Comparison of ENCODE assay signal across 1 cellular context in the genomic region with DNA sequence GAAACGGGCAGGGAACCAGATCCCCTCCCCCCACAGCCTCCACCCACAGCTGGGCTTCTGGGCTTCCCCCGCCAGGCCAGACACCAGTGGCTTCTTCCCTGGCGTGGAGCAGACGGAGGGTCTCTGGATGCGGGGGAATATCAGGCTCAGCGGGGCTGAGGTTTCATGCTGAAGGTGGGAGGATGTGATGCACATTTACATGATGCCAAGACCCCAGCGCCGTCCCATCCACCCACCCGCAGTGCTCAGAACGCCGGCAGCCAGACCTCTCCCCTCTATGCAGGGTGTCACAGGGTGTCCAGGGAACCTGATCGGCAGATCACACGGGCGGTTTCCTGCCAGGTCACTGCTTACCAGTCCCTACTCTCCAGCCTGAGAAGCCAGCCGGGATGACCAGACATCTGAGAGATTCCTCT.
A peak's percentile ranks its signal among the peaks of the same experiment; 100 is the strongest.
TF ChIP-seq lines count a peak whose summit lies in the region.

No MANE protein-coding gene starts in this region.

TF ChIP-seq in HepG2, 621 proteins besides CTCF, POLR2A, EP300 and RAD21:
- TF ChIP-seq, protein P1, sequence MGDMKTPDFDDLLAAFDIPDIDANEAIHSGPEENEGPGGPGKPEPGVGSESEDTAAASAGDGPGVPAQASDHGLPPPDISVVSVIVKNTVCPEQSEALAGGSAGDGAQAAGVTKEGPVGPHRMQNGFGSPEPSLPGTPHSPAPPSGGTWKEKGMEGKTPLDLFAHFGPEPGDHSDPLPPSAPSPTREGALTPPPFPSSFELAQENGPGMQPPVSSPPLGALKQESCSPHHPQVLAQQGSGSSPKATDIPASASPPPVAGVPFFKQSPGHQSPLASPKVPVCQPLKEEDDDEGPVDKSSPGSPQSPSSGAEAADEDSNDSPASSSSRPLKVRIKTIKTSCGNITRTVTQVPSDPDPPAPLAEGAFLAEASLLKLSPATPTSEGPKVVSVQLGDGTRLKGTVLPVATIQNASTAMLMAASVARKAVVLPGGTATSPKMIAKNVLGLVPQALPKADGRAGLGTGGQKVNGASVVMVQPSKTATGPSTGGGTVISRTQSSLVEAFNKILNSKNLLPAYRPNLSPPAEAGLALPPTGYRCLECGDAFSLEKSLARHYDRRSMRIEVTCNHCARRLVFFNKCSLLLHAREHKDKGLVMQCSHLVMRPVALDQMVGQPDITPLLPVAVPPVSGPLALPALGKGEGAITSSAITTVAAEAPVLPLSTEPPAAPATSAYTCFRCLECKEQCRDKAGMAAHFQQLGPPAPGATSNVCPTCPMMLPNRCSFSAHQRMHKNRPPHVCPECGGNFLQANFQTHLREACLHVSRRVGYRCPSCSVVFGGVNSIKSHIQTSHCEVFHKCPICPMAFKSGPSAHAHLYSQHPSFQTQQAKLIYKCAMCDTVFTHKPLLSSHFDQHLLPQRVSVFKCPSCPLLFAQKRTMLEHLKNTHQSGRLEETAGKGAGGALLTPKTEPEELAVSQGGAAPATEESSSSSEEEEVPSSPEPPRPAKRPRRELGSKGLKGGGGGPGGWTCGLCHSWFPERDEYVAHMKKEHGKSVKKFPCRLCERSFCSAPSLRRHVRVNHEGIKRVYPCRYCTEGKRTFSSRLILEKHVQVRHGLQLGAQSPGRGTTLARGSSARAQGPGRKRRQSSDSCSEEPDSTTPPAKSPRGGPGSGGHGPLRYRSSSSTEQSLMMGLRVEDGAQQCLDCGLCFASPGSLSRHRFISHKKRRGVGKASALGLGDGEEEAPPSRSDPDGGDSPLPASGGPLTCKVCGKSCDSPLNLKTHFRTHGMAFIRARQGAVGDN (CRISPR knock-in tag; IDR thresholded peaks at IDR 0.05) = peak; percentile 16; the same call in 1 of the 2 replicates
- no peak for TF ChIP-seq ERF (CRISPR knock-in tag; IDR thresholded peaks at IDR 0.05)
- peak; percentile 91 for TF ChIP-seq RFX5 (IDR thresholded peaks at IDR 0.05; ENCODE audit: low read depth, low read length)
- TF ChIP-seq ZNF281 (CRISPR knock-in tag; IDR thresholded peaks at IDR 0.05; ENCODE audit: borderline replicate concordance) = peak; percentile 38; the same call in 1 of the 2 replicates
- TF ChIP-seq RORA (CRISPR knock-in tag; IDR thresholded peaks at IDR 0.05) = no peak
